In the genomic region with DNA sequence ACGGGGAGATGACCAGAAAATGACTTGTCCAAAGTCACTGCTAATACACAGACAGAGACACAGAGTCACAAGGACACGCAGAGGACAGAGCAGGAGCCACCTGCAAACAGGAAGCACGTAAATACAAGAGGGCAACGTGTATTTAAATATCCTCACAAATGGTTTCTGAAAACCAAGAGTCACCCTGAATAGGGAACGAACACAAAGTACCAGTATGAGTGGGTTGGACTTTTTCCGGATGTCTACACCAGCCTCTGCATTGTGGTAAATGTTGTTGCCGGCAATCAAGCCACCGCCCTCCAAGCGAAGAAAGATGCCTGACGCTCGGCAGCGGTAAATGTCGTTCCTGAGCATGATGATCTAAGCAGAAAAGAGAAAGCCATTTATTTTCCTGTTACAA, we compare ENCODE assay signal across 14 cellular contexts. TPM values are rescaled to one million over a fixed set of nuclear protein-coding genes. Genes with fewer than 3 reads are reported as not detected.
DNase-seq lines count a peak whose midpoint lies in the region; ATAC-seq, FAIRE-seq and TF ChIP-seq lines count a peak whose summit lies in the region.
"Had no signal": no experiment of that assay in that cellular context is flagged by ENCODE, and none has a peak within 500 bp of the region (broad histone marks: within the 10 kb centered on the region; RNA-seq: fewer than 3 reads in every experiment).

No MANE protein-coding gene starts in this region.

- H3K27ac ChIP-seq in small intestine (ENCODE audit: low read depth in 1 of 2, low read length in 1 of 2) (peak overlapping the region; percentile 44 to 87), hepatocyte (no peak overlapping the region)
- H3K27ac ChIP-seq: 22Rv1, adrenal gland, psoas muscle had no signal

- peaks cover 5% of the 10 kb centered on the region for H3K4me1 Mint-ChIP-seq in T-helper 2 cell treated with Interferon-gamma antibody and Interleukin-4, amounts not matched to agents 5 μg/mL and 100 μg/mL, for 36 hours (ENCODE audit: low read depth)

- H3K4me3 ChIP-seq in small intestine (ENCODE audit: low read depth in 1 of 2, low read length in 2 of 2) (no peak overlapping the region), hepatocyte (no peak overlapping the region)
- H3K4me3 ChIP-seq: adrenal gland, psoas muscle had no signal

- no peak overlapping the region for H3K27ac Mint-ChIP-seq in T-helper 2 cell treated with Interferon-gamma antibody and Interleukin-4, amounts not matched to agents 5 μg/mL and 100 μg/mL, for 36 hours
- H3K27ac Mint-ChIP-seq: T-helper 1 cell treated with Interleukin-12 subunit alpha and Interleukin-12 subunit beta and Interleukin-4 antibody, amounts not matched to agents 30 μg/mL and 1 μg/mL, for 36 hours had no signal

- H3K79me2 ChIP-seq in hepatocyte: no peaks in the 10 kb centered on the region

- no peaks in the 10 kb centered on the region for H3K27me3 Mint-ChIP-seq in T-helper 2 cell treated with Interferon-gamma antibody and Interleukin-4, amounts not matched to agents 5 μg/mL and 100 μg/mL, for 36 hours (ENCODE audit: low read depth)

- WGBS in small intestine, 3 donors: 86 to 91% (median 87%) methylated on average over 13 of the region's 13 CpGs
- 96% methylated on average over 13 of the region's 13 CpGs for WGBS in hepatocyte (ENCODE audit: low lambda C conversion rate, missing lambda C conversion rate)

- no peaks in the 10 kb centered on the region for H3K36me3 ChIP-seq in small intestine (ENCODE audit: control insufficient read depth in 2 of 2, insufficient read depth in 2 of 2, low read length in 2 of 2)
- H3K36me3 ChIP-seq in hepatocyte (replicated peaks; ENCODE audit: insufficient read depth, low read depth): no peaks in the 10 kb centered on the region

- peak in 3 of 5 experiments; percentile 19 to 88 (median 60) for DNase-seq in T-helper 2 cell
- DNase-seq in T-helper 2 cell treated with Interferon-gamma antibody and Interleukin-4, amounts not matched to agents 5 μg/mL and 100 μg/mL, for 36 hours (ENCODE audit: low spot score): no peak
- DNase-seq in activated CD4-positive, alpha-beta T cell treated with anti-CD3 and anti-CD28 coated beads, Interleukin-2, amount 50 U/mL, for 1 hour: peak; percentile 55
- peak; percentile 36 for DNase-seq in small intestine
- DNase-seq in NCI-H524 treated with DMSO at 0.1 percent for 48 hours (lab: John Stamatoyannopoulos, UW): no peak
- no peak for DNase-seq in hepatocyte (ENCODE audit: low spot score)
- DNase-seq: adrenal gland, NCI-H510A, psoas muscle had no signal

- no peaks in the 10 kb centered on the region for H3K9me3 Mint-ChIP-seq in T-helper 2 cell treated with Interferon-gamma antibody and Interleukin-4, amounts not matched to agents 5 μg/mL and 100 μg/mL, for 36 hours
- H3K9me3 Mint-ChIP-seq: T-helper 1 cell treated with Interleukin-12 subunit alpha and Interleukin-12 subunit beta and Interleukin-4 antibody, amounts not matched to agents 30 μg/mL and 1 μg/mL, for 36 hours had no signal

- no peak for TF ChIP-seq CTCF in hepatocyte (IDR thresholded peaks at IDR 0.05; ENCODE audit: poor library complexity)

- H3K9me2 ChIP-seq in hepatocyte (replicated peaks; ENCODE audit: insufficient read depth): no peaks in the 10 kb centered on the region

- H3K27me3 ChIP-seq in small intestine (ENCODE audit: control insufficient read depth in 2 of 2, insufficient read depth in 2 of 2, low read length in 2 of 2) (no peaks in the 10 kb centered on the region), hepatocyte (no peaks in the 10 kb centered on the region)
- H3K27me3 ChIP-seq: adrenal gland had no signal

- FAIRE-seq in small intestine (lab: Jason Lieb, UNC): no peak
- FAIRE-seq: H54 had no signal

- H4K20me1 ChIP-seq in hepatocyte (ENCODE audit: insufficient read depth, poor library complexity, severe bottlenecking): no peaks in the 10 kb centered on the region

- H3K9me3 ChIP-seq in small intestine (ENCODE audit: control insufficient read depth, low read depth) (no peaks in the 10 kb centered on the region), hepatocyte (ENCODE audit: low read depth) (no peaks in the 10 kb centered on the region)
- H3K9me3 ChIP-seq: adrenal gland, psoas muscle had no signal

- H2AFZ ChIP-seq in hepatocyte: no peak overlapping the region

- ATAC-seq in HG02798 (IDR thresholded peaks at IDR 0.05; ENCODE audit: poor library complexity, unreplicated experiment) (peak; percentile 79), GM18858 (IDR thresholded peaks at IDR 0.05; ENCODE audit: unreplicated experiment) (no peak)
- ATAC-seq: psoas muscle had no signal

- H3K4me1 ChIP-seq in small intestine (ENCODE audit: control insufficient read depth in 2 of 2, insufficient read depth in 1 of 2, low read depth in 1 of 2, low read length in 1 of 2): no peaks in the 10 kb centered on the region
- H3K4me1 ChIP-seq in hepatocyte (ENCODE audit: insufficient read depth): no peaks in the 10 kb centered on the region
- H3K4me1 ChIP-seq: adrenal gland had no signal

- H3K4me3 Mint-ChIP-seq in T-helper 2 cell treated with Interferon-gamma antibody and Interleukin-4, amounts not matched to agents 5 μg/mL and 100 μg/mL, for 36 hours: no peak overlapping the region
- H3K4me3 Mint-ChIP-seq: T-helper 1 cell treated with Interleukin-12 subunit alpha and Interleukin-12 subunit beta and Interleukin-4 antibody, amounts not matched to agents 30 μg/mL and 1 μg/mL, for 36 hours had no signal

- H3K36me3 Mint-ChIP-seq in T-helper 2 cell treated with Interferon-gamma antibody and Interleukin-4, amounts not matched to agents 5 μg/mL and 100 μg/mL, for 36 hours (ENCODE audit: low read depth): no peaks in the 10 kb centered on the region

- no peak overlapping the region for H3K4me2 ChIP-seq in hepatocyte

RNA-seq across cellular contexts. Expression of gene FBXO10, which starts 44.5 kb away (rescaled TPM):
- polyA plus RNA-seq in small intestine: 1 to 10 TPM; 1.4 to 2.8 (median 2.0) TPM
- 10.2 and 12.5 TPM in 2 replicates for total RNA-seq in hepatocyte
- polyA plus RNA-seq in hepatocyte: 7.4 and 9.8 TPM in 2 replicates

RNA-seq across cellular contexts. Expression of gene POLR1E, which starts 46.0 kb away (rescaled TPM):
- polyA plus RNA-seq in small intestine: 10 to 100 TPM in 1 of 3 donors, 1 to 10 TPM in 2; 2.2 to 20.3 (median 7.3) TPM
- total RNA-seq in hepatocyte: 13.3 and 13.6 TPM in 2 replicates
- polyA plus RNA-seq in hepatocyte: 6.5 and 8.4 TPM in 2 replicates

Comparison
In these comparisons a context has a peak if more than half of its experiments do, and no peak if none do; other contexts are left out.
1. DNase-seq: peak in T-helper 2 cell (3 of 5), activated CD4-positive, alpha-beta T cell treated with anti-CD3 and anti-CD28 coated beads, Interleukin-2, amount 50 U/mL, for 1 hour (single experiment) and small intestine (single experiment); none in T-helper 2 cell treated with Interferon-gamma antibody and Interleukin-4, amounts not matched to agents 5 μg/mL and 100 μg/mL, for 36 hours (single experiment), NCI-H524 treated with DMSO at 0.1 percent for 48 hours (single experiment) and hepatocyte (single experiment).